Comparison of ENCODE assay signal across 18 cellular contexts in the genomic region with DNA sequence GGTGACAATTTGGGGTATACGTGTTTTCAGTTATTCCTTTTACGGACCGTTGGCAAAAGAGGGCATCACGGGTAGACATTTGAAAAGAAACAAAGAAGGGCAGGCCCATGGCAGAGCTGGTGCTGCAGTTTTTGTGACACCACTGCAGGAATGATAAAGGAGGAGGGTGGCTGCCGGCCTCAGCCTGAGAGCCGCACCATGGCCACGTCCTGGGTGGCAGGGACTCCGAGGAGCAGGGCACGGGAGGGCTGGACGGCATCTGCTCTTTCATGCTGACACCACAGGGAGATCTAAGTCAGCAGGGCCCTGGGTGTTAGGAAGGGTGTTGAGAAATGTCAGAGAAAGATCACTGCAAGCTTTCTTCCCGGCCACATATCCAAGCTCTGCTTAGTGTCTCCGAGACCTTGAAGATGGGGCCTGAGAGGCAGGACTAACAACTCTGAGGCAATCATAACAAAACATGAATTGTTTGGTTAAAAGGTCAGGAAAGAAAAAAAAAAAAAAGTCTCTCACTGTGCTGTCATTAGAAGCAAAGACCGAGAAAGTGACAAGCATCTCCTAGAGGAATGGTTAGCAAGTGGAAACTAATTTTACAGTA. TPM values are rescaled to one million over a fixed set of nuclear protein-coding genes. Genes with fewer than 3 reads are reported as not detected.
"Had no signal": no experiment of that assay in that cellular context is flagged by ENCODE, and none has a peak within 500 bp of the region (broad histone marks: within the 10 kb centered on the region; RNA-seq: fewer than 3 reads in every experiment).

No MANE protein-coding gene starts in this region.

- ATAC-seq: SK-N-SH treated with all-trans-retinoic acid at 6 μM for 48 hours had no signal

- H3K27ac ChIP-seq: RWPE1 had no signal

- DNase-seq: KBM-7, NCI-H1092, NCI-H1105 treated with DMSO at 0.1 percent for 48 hours, NCI-H1417 treated with DMSO at 0.1 percent for 48 hours, NCI-H146, NCI-H1694 treated with DMSO at 0.1 percent for 48 hours, NCI-H1930, NCI-H2081, NCI-H2107, NCI-H345, NCI-H446 treated with DMSO at 0.1 percent for 48 hours, NCI-H524, NCI-H526 treated with DMSO at 0.1 percent for 48 hours, NCI-H748 treated with DMSO at 0.1 percent for 48 hours, SHP77 had no signal

RNA-seq across cellular contexts. Expression of a gene that starts 36.6 kb away (rescaled TPM):
- total RNA-seq: HT-29 had no signal
